Comparison of ENCODE assay signal across 23 cellular contexts in the genomic region with DNA sequence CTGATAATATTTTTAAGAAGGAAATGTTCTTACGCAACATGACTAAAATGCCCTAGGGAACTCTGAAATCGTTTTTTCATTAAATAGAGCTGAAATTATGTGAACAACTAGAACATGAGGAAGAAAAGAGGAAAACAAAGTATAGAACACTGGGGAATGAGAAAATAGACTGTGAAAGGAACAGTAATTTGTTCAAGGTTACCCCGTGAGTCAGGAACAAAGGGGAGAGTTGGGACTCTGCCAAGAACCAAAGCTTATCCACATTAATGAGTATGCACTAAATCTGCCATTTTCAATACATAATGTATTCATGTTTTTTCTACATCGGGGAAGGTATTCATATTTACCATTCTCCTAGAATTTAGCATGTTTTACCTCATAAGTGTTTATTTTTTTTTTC.
A peak's percentile ranks its signal among the peaks of the same experiment; 100 is the strongest.
DNase-seq lines count a peak whose midpoint lies in the region; ATAC-seq and TF ChIP-seq lines count a peak whose summit lies in the region.
"Had no signal": no experiment of that assay in that cellular context is flagged by ENCODE, and none has a peak within 500 bp of the region (broad histone marks: within the 10 kb centered on the region; RNA-seq: fewer than 3 reads in every experiment).

No MANE protein-coding gene starts in this region.

- no CpG with 5 or more reads among the region's 4 CpGs for WGBS in IMR-90 (ENCODE audit: extremely low coverage in 2 of 2, insufficient read length in 1 of 2), 2 experiments

- H3K27ac ChIP-seq in IMR-90 (ENCODE audit: insufficient read depth, low read length) = no peak overlapping the region
- H3K27ac ChIP-seq: left lung, parathyroid adenoma had no signal

- H3K27ac Mint-ChIP-seq in activated CD4-positive, alpha-beta T cell treated with anti-CD3 and anti-CD28 coated beads for 36 hours = no peak overlapping the region
- H3K27ac Mint-ChIP-seq: activated CD8-positive, alpha-beta T cell treated with anti-CD3 and anti-CD28 coated beads, Interleukin-2, amount 10 ng/mL, durations not matched to agents 7 days and 5 days; stimulated activated naive B cell treated with anti-CD40 and anti-IgM and Interleukin-4, amounts not matched to agents 10 μg/mL and 1 μg/mL and 100 μg/mL, for 72 hours; WTC11 had no signal

- intact Hi-C loops in IMR-90 (cut with micrococcal nuclease) = no loop called here
- intact Hi-C loops in activated CD4-positive, alpha-beta T cell treated with anti-CD3 and anti-CD28 coated beads for 36 hours (cut with DNase I, micrococcal nuclease) = no loop called here

- no peak for TF ChIP-seq CTCF in IMR-90 (conservative IDR thresholded peaks at IDR 0.05; ENCODE audit: low read depth, low read length)

- H3K4me1 ChIP-seq in IMR-90 (ENCODE audit: control insufficient read depth, insufficient read depth, low read length) = no peaks in the 10 kb centered on the region

- TF ChIP-seq POLR2A in IMR-90 (IDR thresholded peaks at IDR 0.05; ENCODE audit: low read depth, low read length) = no peak

- H3K9me3 Mint-ChIP-seq in activated CD4-positive, alpha-beta T cell treated with anti-CD3 and anti-CD28 coated beads for 36 hours (ENCODE audit: low read depth) = peaks cover 4% of the 10 kb centered on the region
- H3K9me3 Mint-ChIP-seq: nephron; stimulated activated naive B cell treated with anti-CD40 and anti-IgM and Interleukin-4, amounts not matched to agents 10 μg/mL and 1 μg/mL and 100 μg/mL, for 72 hours; WTC11 had no signal

- no peaks in the 10 kb centered on the region for H4K20me1 ChIP-seq in IMR-90 (ENCODE audit: insufficient read depth, low read length)

- H3K27me3 ChIP-seq in IMR-90 (ENCODE audit: control insufficient read depth, insufficient read depth, low read length) = no peaks in the 10 kb centered on the region
- H3K27me3 ChIP-seq: left lung, tibial nerve had no signal

- H3K56ac ChIP-seq in IMR-90 (ENCODE audit: extremely low read depth, insufficient read depth, low read length) = no peak overlapping the region

- no peak for TF ChIP-seq RAD21 in IMR-90 (IDR thresholded peaks at IDR 0.05; ENCODE audit: low read length)

- H4K91ac ChIP-seq in IMR-90 (ENCODE audit: insufficient read depth, low read depth, low read length) = no peak overlapping the region

- H3K9me3 ChIP-seq in IMR-90 (ENCODE audit: control insufficient read depth, insufficient read depth, low read length) = no peaks in the 10 kb centered on the region
- H3K9me3 ChIP-seq: left lung, tibial nerve had no signal

- no peaks in the 10 kb centered on the region for H3K4me1 Mint-ChIP-seq in activated CD4-positive, alpha-beta T cell treated with anti-CD3 and anti-CD28 coated beads for 36 hours
- H3K4me1 Mint-ChIP-seq: nephron had no signal

- no peak overlapping the region for H2AFZ ChIP-seq in IMR-90 (replicated peaks; ENCODE audit: low read length, poor library complexity)
- H2AFZ ChIP-seq: parathyroid adenoma had no signal

- H3K4me3 ChIP-seq in IMR-90 (ENCODE audit: insufficient read depth, low read depth, low read length) = no peak overlapping the region
- H3K4me3 ChIP-seq: GM12878, K562, left lung, tibial nerve had no signal

- H3K36me3 ChIP-seq in IMR-90 (ENCODE audit: control insufficient read depth, insufficient read depth, low read length) = no peaks in the 10 kb centered on the region
- H3K36me3 ChIP-seq: left lung, tibial nerve had no signal

- no peaks in the 10 kb centered on the region for H3K9me1 ChIP-seq in IMR-90 (ENCODE audit: insufficient read depth, low read length)

- no peak overlapping the region for H2BK15ac ChIP-seq in IMR-90 (ENCODE audit: low read depth, low read length)

- H3K4me2 ChIP-seq in IMR-90 (ENCODE audit: low read depth, low read length) = no peak overlapping the region

- in situ Hi-C loops in IMR-90 (cut with MboI; ENCODE audit: low sequenced_read_pairs) = no loop called here

- H4K5ac ChIP-seq in IMR-90 (ENCODE audit: low read depth, low read length) = no peak overlapping the region

- POLR2A ChIA-PET in IMR-90 (lab: Charles Lee; ENCODE audit: unreplicated experiment) = no interaction called here
- POLR2A ChIA-PET in activated CD4-positive, alpha-beta T cell treated with anti-CD3 and anti-CD28 coated beads for 36 hours (lab: Charles Lee) = no interaction called here

- no peak overlapping the region for H3K4me3 Mint-ChIP-seq in activated CD4-positive, alpha-beta T cell treated with anti-CD3 and anti-CD28 coated beads for 36 hours
- H3K4me3 Mint-ChIP-seq: activated CD8-positive, alpha-beta T cell treated with anti-CD3 and anti-CD28 coated beads, Interleukin-2, amount 10 ng/mL, durations not matched to agents 7 days and 5 days; activated T-cell treated with anti-CD3 and anti-CD28 coated beads, Interleukin-2, amount 50 U/mL, for 4 hours; nephron; stimulated activated naive B cell treated with anti-CD40 and anti-IgM and Interleukin-4, amounts not matched to agents 10 μg/mL and 1 μg/mL and 100 μg/mL, for 72 hours; WTC11 had no signal

- H2AK5ac ChIP-seq in IMR-90 (ENCODE audit: low read depth, low read length) = no peak overlapping the region

- DNase-seq in IMR-90 (no peak), NCI-H1436 treated with DMSO at 0.1 percent for 48 hours (lab: John Stamatoyannopoulos, UW) (peak; percentile 84), amniotic epithelial cell (ENCODE audit: low read depth) (peak; percentile 60), left kidney (ENCODE audit: low read depth, low spot score) (peak; percentile 17)
- no peak for DNase-seq in activated CD4-positive, alpha-beta T cell treated with anti-CD3 and anti-CD28 coated beads for 36 hours
- DNase-seq: activated CD8-positive, alpha-beta T cell treated with anti-CD3 and anti-CD28 coated beads, Interleukin-2, amount 10 ng/mL, durations not matched to agents 7 days and 5 days; activated naive CD4-positive, alpha-beta T cell treated with Interleukin-2 at 50 U/mL for 16 hours; activated T-cell treated with anti-CD3 and anti-CD28 coated beads, Interleukin-2, amount 50 U/mL, for 4 hours; aorta; DMS79; left lung; NK-92 treated with Interleukin-12 subunit alpha and Interleukin-12 subunit beta, amount 100 ng/mL, for 24 hours; stimulated activated CD4-positive, alpha-beta T cell treated with anti-CD3 and anti-CD28 coated beads, Interleukin-1b, Interleukin-23, amount 100 ng/mL, for 48 hours; stimulated activated naive B cell treated with anti-CD40 and anti-IgM and Interleukin-4, amounts not matched to agents 10 μg/mL and 1 μg/mL and 100 μg/mL, for 72 hours had no signal

- H3K14ac ChIP-seq in IMR-90 (replicated peaks; ENCODE audit: low read depth, low read length) = no peak overlapping the region

- H3K4ac ChIP-seq in IMR-90 (ENCODE audit: low read depth, low read length) = no peak overlapping the region

- no peaks in the 10 kb centered on the region for H3K36me3 Mint-ChIP-seq in activated CD4-positive, alpha-beta T cell treated with anti-CD3 and anti-CD28 coated beads for 36 hours (ENCODE audit: low read depth)
- H3K36me3 Mint-ChIP-seq: stimulated activated naive B cell treated with anti-CD40 and anti-IgM and Interleukin-4, amounts not matched to agents 10 μg/mL and 1 μg/mL and 100 μg/mL, for 72 hours; WTC11 had no signal

- dilution Hi-C loops in IMR-90 (cut with HindIII; ENCODE audit: low sequenced_read_pairs, unreplicated experiment) = no loop called here

- CTCF ChIA-PET in IMR-90 (lab: Yijun Ruan, JAX) = interaction anchor here (0.9 kb wide), 1 partner anchor 24 kb away, joined by 3 read pairs; no protein-coding TSS in a partner anchor
- CTCF ChIA-PET in activated CD4-positive, alpha-beta T cell treated with anti-CD3 and anti-CD28 coated beads for 36 hours (lab: Charles Lee) = no interaction called here

- no peak overlapping the region for H2BK20ac ChIP-seq in IMR-90 (ENCODE audit: low read depth, low read length)

- no peak overlapping the region for H2BK5ac ChIP-seq in IMR-90 (ENCODE audit: low read depth, low read length, poor library complexity, severe bottlenecking)

- no peak overlapping the region for H2AK9ac ChIP-seq in IMR-90 (replicated peaks; ENCODE audit: low read depth, low read length, poor library complexity)

- H3K23ac ChIP-seq in IMR-90 (ENCODE audit: low read depth, low read length) = no peak overlapping the region

- no peak overlapping the region for H3K9ac ChIP-seq in IMR-90 (ENCODE audit: low read depth, low read length)
- H3K9ac ChIP-seq: parathyroid adenoma had no signal

- no TSS peak for BruUV-seq in IMR-90 (replicated peaks; lab: Mats Ljungman, UMichigan)

- H2BK120ac ChIP-seq in IMR-90 (ENCODE audit: low read depth, low read length) = no peak overlapping the region

- no peaks in the 10 kb centered on the region for H3K79me1 ChIP-seq in IMR-90 (ENCODE audit: low read depth in 1 of 2, low read length in 2 of 2)

- H3K27me3 Mint-ChIP-seq in activated CD4-positive, alpha-beta T cell treated with anti-CD3 and anti-CD28 coated beads for 36 hours = no peaks in the 10 kb centered on the region
- H3K27me3 Mint-ChIP-seq: stimulated activated naive B cell treated with anti-CD40 and anti-IgM and Interleukin-4, amounts not matched to agents 10 μg/mL and 1 μg/mL and 100 μg/mL, for 72 hours had no signal

- no peak overlapping the region for H4K8ac ChIP-seq in IMR-90 (ENCODE audit: low read depth in 2 of 2, low read length in 2 of 2)

- ATAC-seq in IMR-90 (ENCODE audit: low read depth) = no peak
- no peak for ATAC-seq in activated CD4-positive, alpha-beta T cell treated with anti-CD3 and anti-CD28 coated beads for 36 hours
- no peak for ATAC-seq in HG03139 (IDR thresholded peaks at IDR 0.05; ENCODE audit: unreplicated experiment)
- ATAC-seq in HG03432 (IDR thresholded peaks at IDR 0.05; ENCODE audit: unreplicated experiment) = no peak
- ATAC-seq: activated CD8-positive, alpha-beta T cell treated with anti-CD3 and anti-CD28 coated beads, Interleukin-2, amount 10 ng/mL, durations not matched to agents 7 days and 5 days; activated T-cell treated with anti-CD3 and anti-CD28 coated beads, Interleukin-2, amount 50 U/mL, for 4 hours; GM12878; K562; left lung; Panc1; stimulated activated naive B cell treated with anti-CD40 and anti-IgM and Interleukin-4, amounts not matched to agents 10 μg/mL and 1 μg/mL and 100 μg/mL, for 72 hours; WTC11 had no signal

- H3K18ac ChIP-seq in IMR-90 (ENCODE audit: low read depth, low read length) = no peak overlapping the region

TF ChIP-seq in IMR-90, 13 proteins besides CTCF, POLR2A, EP300 and RAD21:
- TF ChIP-seq RFX5 (IDR thresholded peaks at IDR 0.05; ENCODE audit: low read depth, low read length) (no peak), CEBPB (IDR thresholded peaks at IDR 0.05; ENCODE audit: low read depth, low read length) (peak; percentile 61; the same call in 1 of the 2 replicates), CHD1 (IDR thresholded peaks at IDR 0.05; ENCODE audit: low read depth, low read length) (no peak)
TF ChIP-seq in IMR-90: peak in this region for 1.

Comparison
In these comparisons a context has a peak if more than half of its experiments do, and no peak if none do; other contexts are left out.
1. DNase-seq: peak in NCI-H1436 treated with DMSO at 0.1 percent for 48 hours (single experiment), amniotic epithelial cell (single experiment) and left kidney (single experiment); none in IMR-90 (single experiment) and activated CD4-positive, alpha-beta T cell treated with anti-CD3 and anti-CD28 coated beads for 36 hours (single experiment).